In the genomic region with DNA sequence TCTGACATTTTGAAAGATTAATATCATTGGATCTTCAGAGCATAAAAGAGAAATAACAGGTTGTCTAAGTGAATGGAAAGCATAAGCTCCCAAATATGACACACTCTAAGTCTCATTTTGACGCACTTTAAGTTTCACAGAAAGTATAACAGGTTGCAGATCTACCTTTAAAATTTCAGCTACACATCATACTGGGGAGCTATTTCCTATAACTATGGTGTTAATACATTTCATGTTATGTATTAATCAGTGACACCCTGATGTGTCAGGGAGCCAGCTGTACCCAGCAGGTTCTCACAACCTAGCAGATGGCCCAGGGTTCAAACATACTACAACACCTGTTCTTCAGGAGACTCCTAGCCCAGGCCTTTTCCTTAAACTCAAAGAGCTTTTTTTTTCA, we compare ENCODE assay signal across 19 cellular contexts. TPM values are rescaled to one million over a fixed set of nuclear protein-coding genes. Genes with fewer than 3 reads are reported as not detected.
DNase-seq lines count a peak whose midpoint lies in the region; ATAC-seq lines count a peak whose summit lies in the region.
"Had no signal": no experiment of that assay in that cellular context is flagged by ENCODE, and none has a peak within 500 bp of the region (broad histone marks: within the 10 kb centered on the region; RNA-seq: fewer than 3 reads in every experiment).

No MANE protein-coding gene starts in this region.

- no peaks in the 10 kb centered on the region for H3K4me1 Mint-ChIP-seq in activated T-cell treated with anti-CD3 and anti-CD28 coated beads, Interleukin-2, amount 50 U/mL, for 72 hours (ENCODE audit: low read depth)
- H3K4me1 Mint-ChIP-seq: activated CD4-positive, alpha-beta T cell treated with anti-CD3 and anti-CD28 coated beads, Interleukin-2, amount 10 ng/mL, durations not matched to agents 7 days and 5 days; activated naive CD8-positive, alpha-beta T cell treated with anti-CD3 and anti-CD28 coated beads for 36 hours; CD14-positive monocyte had no signal

- intact Hi-C loops in head of caudate nucleus (cut with DNase I), result no loop called here

- no peaks in the 10 kb centered on the region for H3K36me3 Mint-ChIP-seq in activated T-cell treated with anti-CD3 and anti-CD28 coated beads, Interleukin-2, amount 50 U/mL, for 72 hours (ENCODE audit: insufficient read depth in 2 of 2)
- H3K36me3 Mint-ChIP-seq: activated naive CD8-positive, alpha-beta T cell treated with anti-CD3 and anti-CD28 coated beads for 36 hours; CD14-positive monocyte had no signal

- no peak overlapping the region for H3K4me3 Mint-ChIP-seq in activated T-cell treated with anti-CD3 and anti-CD28 coated beads, Interleukin-2, amount 50 U/mL, for 72 hours
- H3K4me3 Mint-ChIP-seq: activated CD4-positive, alpha-beta T cell treated with anti-CD3 and anti-CD28 coated beads, Interleukin-2, amount 10 ng/mL, durations not matched to agents 7 days and 5 days; activated naive CD8-positive, alpha-beta T cell treated with anti-CD3 and anti-CD28 coated beads for 36 hours; CD14-positive monocyte; nephron had no signal

- no peak for ATAC-seq in activated T-cell treated with anti-CD3 and anti-CD28 coated beads, Interleukin-2, amount 50 U/mL, for 72 hours (replicated peaks in 1 of 2)
- ATAC-seq in GM18517 (IDR thresholded peaks at IDR 0.05; ENCODE audit: unreplicated experiment), result no peak
- ATAC-seq in GM21825 (IDR thresholded peaks at IDR 0.05; ENCODE audit: unreplicated experiment), result no peak
- ATAC-seq: left ventricle myocardium superior; stimulated activated naive CD8-positive, alpha-beta T cell treated with anti-CD3 and anti-CD28 coated beads, Interleukin-15, Interleukin-2, amounts not matched to agents 100 U/mL and 50 U/mL, for 24 hours had no signal

- H3K27me3 Mint-ChIP-seq in activated T-cell treated with anti-CD3 and anti-CD28 coated beads, Interleukin-2, amount 50 U/mL, for 72 hours (ENCODE audit: low read depth), result peaks cover 12% of the 10 kb centered on the region

- DNase-seq in DMS53 (lab: John Stamatoyannopoulos, UW) (peak; percentile 84), NCI-H1092 (lab: John Stamatoyannopoulos, UW) (peak; percentile 35), NCI-H2171 treated with DMSO at 0.1 percent for 48 hours (lab: John Stamatoyannopoulos, UW) (peak; percentile 98), NCI-H82 treated with DMSO at 0.1 percent for 48 hours (lab: John Stamatoyannopoulos, UW; ENCODE audit: unreplicated experiment) (peak; percentile 54), head of caudate nucleus (no peak)
- DNase-seq in activated T-cell treated with anti-CD3 and anti-CD28 coated beads, Interleukin-2, amount 50 U/mL, for 72 hours, result no peak
- DNase-seq: activated CD4-positive, alpha-beta T cell treated with anti-CD3 and anti-CD28 coated beads, Interleukin-2, amount 10 ng/mL, durations not matched to agents 7 days and 5 days; activated CD8-positive, alpha-beta memory T cell treated with anti-CD3 and anti-CD28 coated beads, Interleukin-2, amount 50 U/mL, for 4 hours; activated naive CD8-positive, alpha-beta T cell treated with anti-CD3 and anti-CD28 coated beads for 36 hours; H7; left ventricle myocardium superior; NCI-H1436; ovary; stimulated activated CD4-positive, alpha-beta T cell treated with anti-CD3 and anti-CD28 coated beads, Interleukin-4, amount 100 ng/mL, for 24 hours; stimulated activated naive CD8-positive, alpha-beta T cell treated with anti-CD3 and anti-CD28 coated beads, Interleukin-15, Interleukin-2, amounts not matched to agents 100 U/mL and 50 U/mL, for 24 hours had no signal

- H3K9me3 Mint-ChIP-seq in activated T-cell treated with anti-CD3 and anti-CD28 coated beads, Interleukin-2, amount 50 U/mL, for 72 hours, result no peaks in the 10 kb centered on the region
- H3K9me3 Mint-ChIP-seq: activated CD4-positive, alpha-beta T cell treated with anti-CD3 and anti-CD28 coated beads, Interleukin-2, amount 10 ng/mL, durations not matched to agents 7 days and 5 days; activated naive CD8-positive, alpha-beta T cell treated with anti-CD3 and anti-CD28 coated beads for 36 hours; CD14-positive monocyte; nephron had no signal

- no peak overlapping the region for H3K27ac Mint-ChIP-seq in activated T-cell treated with anti-CD3 and anti-CD28 coated beads, Interleukin-2, amount 50 U/mL, for 72 hours
- H3K27ac Mint-ChIP-seq: activated CD4-positive, alpha-beta T cell treated with anti-CD3 and anti-CD28 coated beads, Interleukin-2, amount 10 ng/mL, durations not matched to agents 7 days and 5 days; activated naive CD8-positive, alpha-beta T cell treated with anti-CD3 and anti-CD28 coated beads for 36 hours; CD14-positive monocyte; nephron had no signal

RNA-seq across cellular contexts. Expression of gene TMX1, which starts 31.1 kb away (rescaled TPM):
- total RNA-seq in activated T-cell treated with anti-CD3 and anti-CD28 coated beads, Interleukin-2, amount 50 U/mL, for 72 hours, result 10 to 100 TPM; 25.7 to 28.9 TPM

Comparison
In these comparisons a context has a peak if more than half of its experiments do, and no peak if none do; other contexts are left out.
1. DNase-seq: peak in DMS53 (single experiment), NCI-H1092 (single experiment), NCI-H2171 treated with DMSO at 0.1 percent for 48 hours (single experiment) and NCI-H82 treated with DMSO at 0.1 percent for 48 hours (single experiment); none in head of caudate nucleus (0 of 42) and activated T-cell treated with anti-CD3 and anti-CD28 coated beads, Interleukin-2, amount 50 U/mL, for 72 hours (0 of 2).